ENCODE assay signal across 12 cellular contexts in genomic region chr17:73824321-73824720, GRCh38.
"Had no signal": no experiment of that assay in that cellular context is flagged by ENCODE, and none has a peak within 500 bp of the region (broad histone marks: within the 10 kb centered on the region; RNA-seq: fewer than 3 reads in every experiment).

No MANE protein-coding gene starts in this region.

- H3K36me3 Mint-ChIP-seq: activated naive CD8-positive, alpha-beta T cell treated with anti-CD3 and anti-CD28 coated beads, Interleukin-2, amount 10 ng/mL, durations not matched to agents 7 days and 5 days had no signal

- H3K27ac ChIP-seq: dorsolateral prefrontal cortex, ovary, transverse colon had no signal

- H3K27ac Mint-ChIP-seq: activated CD4-positive, alpha-beta memory T cell treated with anti-CD3 and anti-CD28 coated beads, Interleukin-2, amount 10 ng/mL, durations not matched to agents 7 days and 5 days; activated naive CD8-positive, alpha-beta T cell treated with anti-CD3 and anti-CD28 coated beads, Interleukin-2, amount 10 ng/mL, durations not matched to agents 7 days and 5 days had no signal

- H3K4me3 Mint-ChIP-seq: activated CD4-positive, alpha-beta memory T cell treated with anti-CD3 and anti-CD28 coated beads, Interleukin-2, amount 10 ng/mL, durations not matched to agents 7 days and 5 days; activated naive CD8-positive, alpha-beta T cell treated with anti-CD3 and anti-CD28 coated beads, Interleukin-2, amount 10 ng/mL, durations not matched to agents 7 days and 5 days had no signal

- DNase-seq: activated CD4-positive, alpha-beta memory T cell treated with anti-CD3 and anti-CD28 coated beads, Interleukin-2, amount 10 ng/mL, durations not matched to agents 7 days and 5 days; activated naive CD8-positive, alpha-beta T cell treated with anti-CD3 and anti-CD28 coated beads, Interleukin-2, amount 10 ng/mL, durations not matched to agents 7 days and 5 days; activated T-cell treated with anti-CD3 and anti-CD28 coated beads, Interleukin-2, amount 50 U/mL, for 48 hours; aorta; dorsolateral prefrontal cortex; ovary; stimulated activated CD4-positive, alpha-beta T cell treated with anti-CD3 and anti-CD28 coated beads, Interleukin-12 subunit alpha, Interleukin-12 subunit beta, amount 100 ng/mL, for 4 hours; stimulated activated naive CD4-positive, alpha-beta T cell; substantia nigra; transverse colon had no signal

- H3K4me3 ChIP-seq: dorsolateral prefrontal cortex, ovary, transverse colon had no signal

- H3K9me3 ChIP-seq: ovary, transverse colon had no signal

- H3K36me3 ChIP-seq: ovary, transverse colon had no signal

- H3K9me3 Mint-ChIP-seq: activated CD4-positive, alpha-beta memory T cell treated with anti-CD3 and anti-CD28 coated beads, Interleukin-2, amount 10 ng/mL, durations not matched to agents 7 days and 5 days; activated naive CD8-positive, alpha-beta T cell treated with anti-CD3 and anti-CD28 coated beads, Interleukin-2, amount 10 ng/mL, durations not matched to agents 7 days and 5 days had no signal

- ATAC-seq: esophagus mucosa, left lobe of liver had no signal

- H3K27me3 ChIP-seq: ovary had no signal
